ENCODE assay signal across 8 cellular contexts in the genomic region with DNA sequence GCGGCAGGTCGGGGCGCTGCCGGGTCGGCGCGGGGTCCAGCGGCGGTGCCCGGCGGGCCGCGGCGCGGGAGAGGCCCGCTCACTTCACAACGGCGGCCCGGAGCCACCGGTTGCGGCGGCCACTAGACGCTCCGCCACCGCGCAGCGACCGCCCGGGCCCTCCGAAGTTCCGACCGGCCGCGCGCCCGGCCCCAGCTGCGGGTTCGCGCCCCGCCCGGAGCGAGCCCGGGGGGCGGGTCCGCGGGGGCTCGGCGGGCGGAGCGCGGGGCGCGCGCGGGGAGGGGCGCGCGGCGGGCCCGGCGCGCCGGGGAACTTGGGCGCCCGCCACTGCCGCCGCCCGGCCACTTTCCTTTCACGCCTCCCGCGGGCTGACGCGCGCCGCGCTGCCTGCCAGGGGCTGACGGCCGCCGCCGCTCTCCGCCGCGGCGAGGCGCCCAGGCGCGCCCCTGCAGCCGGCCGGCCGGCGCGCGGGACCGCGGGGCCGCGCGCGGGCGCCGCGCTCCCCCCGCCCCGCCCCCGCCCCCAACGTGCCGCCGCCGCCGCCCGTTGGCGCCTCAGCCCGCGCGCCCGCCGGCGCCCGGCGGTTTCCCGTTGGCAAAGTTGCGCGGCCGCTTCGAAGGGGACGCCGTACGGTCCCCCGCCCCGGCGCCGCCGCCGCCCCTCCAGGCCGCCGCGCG. TPM values are rescaled to one million over a fixed set of nuclear protein-coding genes. Genes with fewer than 3 reads are reported as not detected.
DNase-seq lines count a peak whose midpoint lies in the region; ATAC-seq and TF ChIP-seq lines count a peak whose summit lies in the region.

No MANE protein-coding gene starts in this region.

- no CpG with 5 or more reads among the region's 138 CpGs for WGBS in right lobe of liver (ENCODE audit: insufficient coverage, low coverage, low lambda C conversion rate, missing lambda C conversion rate)

- no peaks in the 10 kb centered on the region for H3K27me3 ChIP-seq in right lobe of liver

- H3K36me3 Mint-ChIP-seq in dendritic cell treated with granulocyte-macrophage colony-stimulating factor and Interleukin-4, amounts not matched to agents 40 ng/mL and 50 ng/mL, for 4 days (ENCODE audit: low read depth), result peaks cover 7% of the 10 kb centered on the region

- peaks cover 23% of the 10 kb centered on the region for H3K4me1 Mint-ChIP-seq in dendritic cell treated with granulocyte-macrophage colony-stimulating factor and Interleukin-4, amounts not matched to agents 40 ng/mL and 50 ng/mL, for 4 days (ENCODE audit: low read depth)

- no peak for TF ChIP-seq CTCF in right lobe of liver (IDR thresholded peaks at IDR 0.05)

- H3K27ac Mint-ChIP-seq in dendritic cell treated with granulocyte-macrophage colony-stimulating factor and Interleukin-4, amounts not matched to agents 40 ng/mL and 50 ng/mL, for 4 days, result peak overlapping the region; percentile 95

- DNase-seq in ELR (ENCODE audit: low read depth) (peak; percentile 64), Kasumi-1 (lab: John Stamatoyannopoulos, UW) (peak; percentile 24 to 26), right lobe of liver (peak; percentile 75 to 81 (median 79)), NCI-H1694 treated with DMSO at 0.1 percent for 48 hours (lab: John Stamatoyannopoulos, UW) (no peak)
- DNase-seq in activated CD4-positive, alpha-beta T cell treated with anti-CD3 and anti-CD28 coated beads for 48 hours, result peak; percentile 60
- peak; percentile 13 to 44 (median 32) for DNase-seq in stimulated activated CD4-positive, alpha-beta T cell treated with anti-CD3 and anti-CD28 coated beads, TNF-alpha, amount 100 ng/mL, for 1 hour (ENCODE audit: low read depth in 3 of 3, low spot score in 1 of 3)

- H3K9me3 ChIP-seq in right lobe of liver, result no peaks in the 10 kb centered on the region

- peak overlapping the region; percentile 77 to 93 (median 90) for H3K27ac ChIP-seq in right lobe of liver

- peak overlapping the region; percentile 97 for H3K4me3 Mint-ChIP-seq in dendritic cell treated with granulocyte-macrophage colony-stimulating factor and Interleukin-4, amounts not matched to agents 40 ng/mL and 50 ng/mL, for 4 days

- peaks cover 0 to 30% (median 7%) of the 10 kb centered on the region in 4 donors for H3K4me1 ChIP-seq in right lobe of liver

- ATAC-seq in GM21529 (IDR thresholded peaks at IDR 0.05; ENCODE audit: unreplicated experiment) (peak; percentile 35), right lobe of liver (peak; percentile 60 to 76 (median 66))

- intact Hi-C loops in dendritic cell treated with granulocyte-macrophage colony-stimulating factor and Interleukin-4, amounts not matched to agents 40 ng/mL and 50 ng/mL, for 4 days (cut with micrococcal nuclease), result no loop called here
- intact Hi-C loops in right lobe of liver (cut with DNase I), result no loop called here

- H3K27me3 Mint-ChIP-seq in dendritic cell treated with granulocyte-macrophage colony-stimulating factor and Interleukin-4, amounts not matched to agents 40 ng/mL and 50 ng/mL, for 4 days, result peaks cover 30% of the 10 kb centered on the region

- H3K36me3 ChIP-seq in right lobe of liver, result no peaks in the 10 kb centered on the region

- H3K4me3 ChIP-seq in right lobe of liver, result peak overlapping the region; percentile 88 to 96 (median 91)

- H3K9me3 Mint-ChIP-seq in dendritic cell treated with granulocyte-macrophage colony-stimulating factor and Interleukin-4, amounts not matched to agents 40 ng/mL and 50 ng/mL, for 4 days, result no peaks in the 10 kb centered on the region

- peak; percentile 55 for TF ChIP-seq POLR2A in right lobe of liver (IDR thresholded peaks at IDR 0.05)

RNA-seq across cellular contexts. Expression of a gene that starts 0.6 kb away (rescaled TPM):
- total RNA-seq in right lobe of liver, result 10 to 100 TPM in 4 of 6 experiments, 1 to 10 TPM in 2; 9.2 to 14.0 (median 10.7) TPM
